Comparison of ENCODE assay signal across 36 cellular contexts in genomic region chr5:168872246-168872645, GRCh38.
"Had no signal": no experiment of that assay in that cellular context is flagged by ENCODE, and none has a peak within 500 bp of the region (broad histone marks: within the 10 kb centered on the region; RNA-seq: fewer than 3 reads in every experiment).

No MANE protein-coding gene starts in this region.

- H3K4me1 Mint-ChIP-seq: activated B cell treated with CpG ODN at 0.5 μM for 24 hours; central memory CD8-positive, alpha-beta T cell had no signal

- H3K4me3 ChIP-seq: adrenal gland, ascending aorta, cardiac muscle cell had no signal

- H3K4me1 ChIP-seq: adrenal gland, ascending aorta had no signal

- H3K36me3 Mint-ChIP-seq: activated CD4-positive, alpha-beta memory T cell treated with anti-CD3 and anti-CD28 coated beads for 36 hours; activated naive CD4-positive, alpha-beta T cell treated with anti-CD3 and anti-CD28 coated beads, Interleukin-2, amount 50 U/mL, for 72 hours; activated naive CD8-positive, alpha-beta T cell treated with anti-CD3 and anti-CD28 coated beads for 36 hours; brain had no signal

- H3K27ac Mint-ChIP-seq: activated B cell treated with CpG ODN at 0.5 μM for 24 hours; activated CD4-positive, alpha-beta memory T cell treated with anti-CD3 and anti-CD28 coated beads for 36 hours; activated CD8-positive, alpha-beta T cell treated with anti-CD3 and anti-CD28 coated beads for 36 hours; activated naive CD4-positive, alpha-beta T cell treated with anti-CD3 and anti-CD28 coated beads for 36 hours; activated naive CD8-positive, alpha-beta T cell treated with anti-CD3 and anti-CD28 coated beads for 36 hours; activated T-cell treated with anti-CD3 and anti-CD28 coated beads, Interleukin-2, amount 50 U/mL, for 72 hours; activated T-helper 1 cell treated with anti-CD3 and anti-CD28 coated beads, Interleukin-12 subunit alpha, Interleukin-12 subunit beta, Interleukin-2, Interleukin-4 antibody, amounts not matched to agents 30 ng/mL and 10 ng/mL and 1 ng/mL, durations not matched to agents 14 hours and 24 hours and 36 hours; activated T-helper 17 cell treated with anti-CD3 and anti-CD28 coated beads, Interleukin-2, amount 50 U/mL, for 72 hours; T-helper 1 cell treated with Interleukin-12 subunit alpha and Interleukin-12 subunit beta and Interleukin-4 antibody, amounts not matched to agents 30 μg/mL and 1 μg/mL, for 36 hours; T-helper 2 cell treated with Interferon-gamma antibody and Interleukin-4, amounts not matched to agents 5 μg/mL and 100 μg/mL, for 36 hours had no signal

- H3K27me3 ChIP-seq: adrenal gland, ascending aorta, cardiac muscle cell had no signal

- H3K4me3 Mint-ChIP-seq: activated B cell treated with CpG ODN at 0.5 μM for 24 hours; activated CD4-positive, alpha-beta memory T cell treated with anti-CD3 and anti-CD28 coated beads for 36 hours; activated CD8-positive, alpha-beta T cell treated with anti-CD3 and anti-CD28 coated beads for 36 hours; activated naive CD4-positive, alpha-beta T cell treated with anti-CD3 and anti-CD28 coated beads for 36 hours; activated naive CD8-positive, alpha-beta T cell treated with anti-CD3 and anti-CD28 coated beads for 36 hours; activated T-cell treated with anti-CD3 and anti-CD28 coated beads, Interleukin-2, amount 50 U/mL, for 4 hours; activated T-cell treated with anti-CD3 and anti-CD28 coated beads, Interleukin-2, amount 50 U/mL, for 72 hours; activated T-helper 1 cell treated with anti-CD3 and anti-CD28 coated beads, Interleukin-12 subunit alpha, Interleukin-12 subunit beta, Interleukin-2, Interleukin-4 antibody, amounts not matched to agents 30 ng/mL and 10 ng/mL and 1 ng/mL, durations not matched to agents 14 hours and 24 hours and 36 hours; activated T-helper 17 cell treated with anti-CD3 and anti-CD28 coated beads, Interleukin-2, amount 50 U/mL, for 72 hours; brain; central memory CD8-positive, alpha-beta T cell; T-helper 1 cell treated with Interleukin-12 subunit alpha and Interleukin-12 subunit beta and Interleukin-4 antibody, amounts not matched to agents 30 μg/mL and 1 μg/mL, for 36 hours; T-helper 2 cell treated with Interferon-gamma antibody and Interleukin-4, amounts not matched to agents 5 μg/mL and 100 μg/mL, for 36 hours had no signal

- DNase-seq: activated B cell treated with CpG ODN at 0.5 μM for 24 hours; activated CD4-positive, alpha-beta memory T cell treated with anti-CD3 and anti-CD28 coated beads for 36 hours; activated CD4-positive, alpha-beta T cell treated with anti-CD3 and anti-CD28 coated beads for 48 hours; activated CD4-positive, alpha-beta T cell treated with anti-CD3 and anti-CD28 coated beads, Interleukin-2, amount 50 U/mL, for 1 hour; activated CD4-positive, alpha-beta T cell treated with anti-CD3 and anti-CD28 coated beads, Interleukin-2, amount 50 U/mL, for 4 hours; activated CD4-positive, CD25-positive, alpha-beta regulatory T cell treated with anti-CD3 and anti-CD28 coated beads, Interleukin-2, amount 50 U/mL, for 72 hours; activated CD8-positive, alpha-beta memory T cell treated with anti-CD3 and anti-CD28 coated beads, Interleukin-2, amount 50 U/mL, for 4 hours; activated CD8-positive, alpha-beta T cell treated with anti-CD3 and anti-CD28 coated beads for 36 hours; activated effector memory CD4-positive, alpha-beta T cell treated with anti-CD3 and anti-CD28 coated beads, Interleukin-2, amount 50 U/mL, for 16 hours; activated gamma-delta T cell treated with Interleukin-2 at 50 U/mL for 16 hours; activated naive CD4-positive, alpha-beta T cell; activated naive CD4-positive, alpha-beta T cell treated with anti-CD3 and anti-CD28 coated beads for 36 hours; activated naive CD4-positive, alpha-beta T cell treated with anti-CD3 and anti-CD28 coated beads, Interleukin-2, amount 50 U/mL, for 16 hours; activated naive CD8-positive, alpha-beta T cell treated with anti-CD3 and anti-CD28 coated beads for 36 hours; activated T-cell treated with anti-CD3 and anti-CD28 coated beads for 4 hours; activated T-cell treated with anti-CD3 and anti-CD28 coated beads, Interleukin-2, amount 50 U/mL, for 1 hour; activated T-cell treated with anti-CD3 and anti-CD28 coated beads, Interleukin-2, amount 50 U/mL, for 4 hours; activated T-cell treated with anti-CD3 and anti-CD28 coated beads, Interleukin-2, amount 50 U/mL, for 72 hours; adrenal gland; amygdala; anterior cingulate cortex; caudate nucleus; cerebellar nuclear complex; SW 1271; T-helper 1 cell; T-helper 2 cell; T-helper 9 cell had no signal

- H3K36me3 ChIP-seq: adrenal gland, ascending aorta, cardiac muscle cell had no signal

- H3K9me3 Mint-ChIP-seq: activated CD4-positive, alpha-beta memory T cell treated with anti-CD3 and anti-CD28 coated beads for 36 hours; activated CD8-positive, alpha-beta T cell treated with anti-CD3 and anti-CD28 coated beads for 36 hours; activated naive CD4-positive, alpha-beta T cell treated with anti-CD3 and anti-CD28 coated beads for 36 hours; activated naive CD4-positive, alpha-beta T cell treated with anti-CD3 and anti-CD28 coated beads, Interleukin-2, amount 50 U/mL, for 72 hours; activated naive CD8-positive, alpha-beta T cell treated with anti-CD3 and anti-CD28 coated beads for 36 hours; activated T-cell treated with anti-CD3 and anti-CD28 coated beads, Interleukin-2, amount 50 U/mL, for 4 hours; activated T-cell treated with anti-CD3 and anti-CD28 coated beads, Interleukin-2, amount 50 U/mL, for 72 hours; activated T-helper 1 cell treated with anti-CD3 and anti-CD28 coated beads, Interleukin-12 subunit alpha, Interleukin-12 subunit beta, Interleukin-2, Interleukin-4 antibody, amounts not matched to agents 30 ng/mL and 10 ng/mL and 1 ng/mL, durations not matched to agents 14 hours and 24 hours and 36 hours; activated T-helper 17 cell treated with anti-CD3 and anti-CD28 coated beads, Interleukin-2, amount 50 U/mL, for 72 hours; central memory CD8-positive, alpha-beta T cell; T-helper 1 cell treated with Interleukin-12 subunit alpha and Interleukin-12 subunit beta and Interleukin-4 antibody, amounts not matched to agents 30 μg/mL and 1 μg/mL, for 36 hours; T-helper 2 cell treated with Interferon-gamma antibody and Interleukin-4, amounts not matched to agents 5 μg/mL and 100 μg/mL, for 36 hours had no signal

- H3K9me3 ChIP-seq: adrenal gland, ascending aorta had no signal

- ATAC-seq: activated CD8-positive, alpha-beta T cell treated with anti-CD3 and anti-CD28 coated beads for 36 hours; activated naive CD4-positive, alpha-beta T cell treated with anti-CD3 and anti-CD28 coated beads, Interleukin-2, amount 50 U/mL, for 72 hours; activated T-cell treated with anti-CD3 and anti-CD28 coated beads, Interleukin-2, amount 50 U/mL, for 4 hours; activated T-helper 17 cell treated with anti-CD3 and anti-CD28 coated beads, Interleukin-2, amount 50 U/mL, for 72 hours had no signal
